10 cellular contexts compared by ENCODE assay signal in the genomic region with DNA sequence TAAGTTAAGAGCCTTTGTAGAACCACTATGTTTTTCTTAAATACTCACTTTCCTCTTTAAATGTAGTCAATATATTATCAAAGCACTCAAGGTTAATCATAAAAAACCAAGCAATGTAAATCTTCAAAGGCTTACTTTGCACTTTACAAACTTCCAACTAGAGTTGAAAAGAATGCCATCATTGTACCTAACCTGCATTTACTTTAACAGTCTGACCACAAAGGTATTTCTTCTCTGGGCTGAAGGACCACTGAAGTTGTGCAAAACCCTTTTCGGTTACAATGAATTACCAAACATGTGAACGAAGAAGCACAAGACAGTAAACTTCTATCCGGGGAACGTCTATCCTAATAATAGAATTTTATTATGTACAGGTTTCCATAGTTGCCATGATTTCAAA. TPM values are rescaled to one million over a fixed set of nuclear protein-coding genes. Genes with fewer than 3 reads are reported as not detected.
DNase-seq lines count a peak whose midpoint lies in the region; ATAC-seq and TF ChIP-seq lines count a peak whose summit lies in the region.
"Had no signal": no experiment of that assay in that cellular context is flagged by ENCODE, and none has a peak within 500 bp of the region (broad histone marks: within the 10 kb centered on the region; RNA-seq: fewer than 3 reads in every experiment).

No MANE protein-coding gene starts in this region.

- peaks cover 0 to 2% of the 10 kb centered on the region in 2 donors for H3K27me3 Mint-ChIP-seq in CD4-positive, alpha-beta memory T cell
- no peaks in the 10 kb centered on the region for H3K27me3 Mint-ChIP-seq in central memory CD8-positive, alpha-beta T cell
- peaks cover 3% of the 10 kb centered on the region for H3K27me3 Mint-ChIP-seq in nephron progenitor cell (ENCODE audit: low read depth, poor library complexity)

- H3K36me3 Mint-ChIP-seq in CD4-positive, alpha-beta memory T cell, result peaks cover 0 to 20% of the 10 kb centered on the region in 2 donors
- peaks cover 52% of the 10 kb centered on the region for H3K36me3 Mint-ChIP-seq in central memory CD8-positive, alpha-beta T cell (ENCODE audit: insufficient read depth)
- peaks cover 23% of the 10 kb centered on the region for H3K36me3 Mint-ChIP-seq in nephron progenitor cell (ENCODE audit: low read depth)
- H3K36me3 Mint-ChIP-seq: IgD-negative memory B cell had no signal

- in situ Hi-C loops in KBM-7 (cut with MboI; ENCODE audit: low pct_unique_long_range_greater_than_20kb, low sequenced_read_pairs), result no loop called here

- POLR2A ChIA-PET in CD4-positive, alpha-beta memory T cell (lab: Charles Lee; ENCODE audit: partially characterized antibody), result interaction anchor here (1.2 to 19.5 kb wide), 13 partner anchors 14 to 150 kb away, joined by 4 to 332 read pairs (median 42); a partner anchor contains a TSS

- peaks cover 36 to 64% (median 50%) of the 10 kb centered on the region in 4 donors for H3K4me1 Mint-ChIP-seq in CD4-positive, alpha-beta memory T cell
- peaks cover 65% of the 10 kb centered on the region for H3K4me1 Mint-ChIP-seq in central memory CD8-positive, alpha-beta T cell
- peaks cover 63% of the 10 kb centered on the region for H3K4me1 Mint-ChIP-seq in nephron progenitor cell

- CTCF ChIA-PET in CD4-positive, alpha-beta memory T cell (lab: Charles Lee; ENCODE audit: partially characterized antibody), result interaction anchor here (1.6 to 14.1 kb wide), 8 partner anchors 10 to 141 kb away, joined by 4 to 268 read pairs (median 22); a partner anchor contains a TSS

- H3K4me3 Mint-ChIP-seq in CD4-positive, alpha-beta memory T cell, result peak overlapping the region; percentile 86 to 98 (median 97)
- peak overlapping the region; percentile 97 for H3K4me3 Mint-ChIP-seq in central memory CD8-positive, alpha-beta T cell
- H3K4me3 Mint-ChIP-seq in nephron progenitor cell, result peak overlapping the region; percentile 98

- peak overlapping the region; percentile 81 to 97 (median 92) for H3K27ac Mint-ChIP-seq in CD4-positive, alpha-beta memory T cell
- peak overlapping the region; percentile 88 for H3K27ac Mint-ChIP-seq in central memory CD8-positive, alpha-beta T cell (ENCODE audit: low read depth)
- peak overlapping the region; percentile 93 for H3K27ac Mint-ChIP-seq in nephron progenitor cell

- H3K4me1 ChIP-seq in CD4-positive, alpha-beta memory T cell (ENCODE audit: insufficient read depth, low read length), result peaks cover 56% of the 10 kb centered on the region

- H3K9me3 ChIP-seq in CD4-positive, alpha-beta memory T cell (ENCODE audit: control insufficient read depth in 1 of 2, low read length in 2 of 2), result no peaks in the 10 kb centered on the region
- H3K9me3 ChIP-seq in MG63, result no peaks in the 10 kb centered on the region

- ATAC-seq in central memory CD8-positive, alpha-beta T cell (replicated peaks; ENCODE audit: extremely low read depth, poor library complexity, severe bottlenecking), result no peak

- TF ChIP-seq CTCF in nephron progenitor cell (IDR thresholded peaks at IDR 0.05), result no peak

- peak in 1 of 5 donors; percentile 35 for DNase-seq in CD4-positive, alpha-beta memory T cell
- DNase-seq in MG63 (no peak), nephron progenitor cell (no peak), KBM-7 (no peak), iPS-NIHi7 (ENCODE audit: extremely low spot score) (no peak), COLO829 (ENCODE audit: low spot score) (no peak)
- no peak for DNase-seq in central memory CD8-positive, alpha-beta T cell (ENCODE audit: low spot score in 2 of 2)
- no peak for DNase-seq in activated CD4-positive, CD25-positive, alpha-beta regulatory T cell treated with anti-CD3 and anti-CD28 coated beads, Interleukin-2, amount 50 U/mL, for 72 hours
- DNase-seq: SW 1271 had no signal

- peak overlapping the region; percentile 89 for H3K27ac ChIP-seq in CD4-positive, alpha-beta memory T cell (ENCODE audit: low read depth, low read length)

- H3K9me3 Mint-ChIP-seq in CD4-positive, alpha-beta memory T cell, result peaks cover 0 to 2% (median 0%) of the 10 kb centered on the region in 8 donors
- no peaks in the 10 kb centered on the region for H3K9me3 Mint-ChIP-seq in central memory CD8-positive, alpha-beta T cell
- H3K9me3 Mint-ChIP-seq in nephron progenitor cell, result no peaks in the 10 kb centered on the region
- H3K9me3 Mint-ChIP-seq: IgD-negative memory B cell had no signal

- no peaks in the 10 kb centered on the region for H3K27me3 ChIP-seq in CD4-positive, alpha-beta memory T cell (ENCODE audit: insufficient read depth, low read length)
- no peaks in the 10 kb centered on the region for H3K27me3 ChIP-seq in MG63

- H3K36me3 ChIP-seq in CD4-positive, alpha-beta memory T cell (ENCODE audit: insufficient read depth, low read length), result no peaks in the 10 kb centered on the region
- H3K36me3 ChIP-seq in MG63, result no peaks in the 10 kb centered on the region

- intact Hi-C loops in CD4-positive, alpha-beta memory T cell (cut with micrococcal nuclease), result loop anchor here (5.0 to 10.0 kb wide), 2 partner anchors 143 to 525 kb away; a partner anchor contains a TSS

- H3K4me3 ChIP-seq in CD4-positive, alpha-beta memory T cell (ENCODE audit: low read length in 2 of 2), result peak overlapping the region; percentile 64 to 71
- H3K4me3 ChIP-seq in MG63, result peak overlapping the region; percentile 80

RNA-seq across cellular contexts. Expression of a gene that starts 3.0 kb away (rescaled TPM):
- 100 to 1,000 TPM; 103 to 105 TPM for total RNA-seq in CD4-positive, alpha-beta memory T cell
- polyA plus RNA-seq in CD4-positive, alpha-beta memory T cell, result 10 to 100 TPM; 71.2 to 74.9 TPM
- 30.5 and 34.1 TPM in 2 replicates for total RNA-seq in MG63 (2014; rRNA removed; shearing (Covaris generic); ENCODE audit: low replicate concordance)
